28 cellular contexts compared by ENCODE assay signal in the genomic region with DNA sequence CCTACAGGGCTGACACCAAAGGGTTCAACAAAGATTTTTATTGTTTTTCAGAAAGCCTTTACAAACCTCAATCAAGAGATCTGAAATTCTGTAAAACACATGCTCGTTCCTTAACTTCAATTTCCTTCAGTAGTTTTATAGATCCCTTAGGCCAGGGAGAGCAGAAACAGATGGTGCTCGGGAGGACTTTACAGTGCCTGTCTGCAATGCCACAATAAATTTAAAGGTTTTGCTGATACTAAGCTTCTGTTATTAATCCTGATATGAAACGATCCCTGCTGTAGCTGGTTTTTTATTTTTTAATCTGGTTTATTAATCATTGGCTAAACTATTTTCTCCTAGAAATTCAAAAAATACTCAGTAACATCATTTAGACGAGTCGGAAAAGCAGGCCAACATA. TPM values are rescaled to one million over a fixed set of nuclear protein-coding genes. Genes with fewer than 3 reads are reported as not detected.
"Had no signal": no experiment of that assay in that cellular context is flagged by ENCODE, and none has a peak within 500 bp of the region (broad histone marks: within the 10 kb centered on the region; RNA-seq: fewer than 3 reads in every experiment).

No MANE protein-coding gene starts in this region.

- FAIRE-seq: endometrium, frontal cortex, keratinocyte, urothelium cell line had no signal

- H3K9me3 ChIP-seq: esophagus squamous epithelium, ovary, psoas muscle, sigmoid colon, spleen, thoracic aorta, tibial nerve, upper lobe of left lung had no signal

- DNase-seq: cortex of kidney; effector memory CD8-positive, alpha-beta T cell; erythroblast; esophagus squamous epithelium; head of caudate nucleus; mesendoderm; midbrain; naive thymus-derived CD4-positive, alpha-beta T cell; occipital lobe; ovary; posterior cingulate gyrus; psoas muscle; right cardiac atrium; sigmoid colon; spleen; stimulated activated CD4-positive, alpha-beta T cell treated with anti-CD3 and anti-CD28 coated beads, Interleukin-4, amount 100 ng/mL, for 4 hours; stimulated activated naive CD8-positive, alpha-beta T cell treated with anti-CD3 and anti-CD28 coated beads, Interleukin-15, Interleukin-2, amounts not matched to agents 100 U/mL and 50 U/mL, for 24 hours; upper lobe of left lung had no signal

- ATAC-seq: effector memory CD8-positive, alpha-beta T cell; left lobe of liver; naive thymus-derived CD4-positive, alpha-beta T cell; psoas muscle; right cardiac atrium; stimulated activated memory B cell treated with anti-CD40 and anti-IgM and Interleukin-4, amounts not matched to agents 10 μg/mL and 1 μg/mL and 100 μg/mL, for 72 hours; stimulated activated naive CD8-positive, alpha-beta T cell treated with anti-CD3 and anti-CD28 coated beads, Interleukin-15, Interleukin-2, amounts not matched to agents 100 U/mL and 50 U/mL, for 24 hours had no signal

- H3K4me1 ChIP-seq: esophagus squamous epithelium, psoas muscle, sigmoid colon, spleen, tibial nerve, upper lobe of left lung had no signal

- H3K4me3 ChIP-seq: esophagus squamous epithelium, lung, ovary, psoas muscle, sigmoid colon, spleen, thoracic aorta, tibial nerve, upper lobe of left lung had no signal

- H3K27me3 ChIP-seq: esophagus squamous epithelium, ovary, sigmoid colon, spleen, tibial nerve, upper lobe of left lung had no signal

- H3K36me3 ChIP-seq: ovary, thoracic aorta had no signal

- H3K27ac ChIP-seq: esophagus squamous epithelium, ovary, psoas muscle, sigmoid colon, spleen, thoracic aorta, tibial nerve, upper lobe of left lung had no signal

RNA-seq across cellular contexts. Expression of a gene that starts 39.7 kb away (rescaled TPM):
- polyA plus RNA-seq: keratinocyte; naive thymus-derived CD4-positive, alpha-beta T cell; neural cell had no signal
